Comparison of ENCODE assay signal across 24 cellular contexts in the genomic region with DNA sequence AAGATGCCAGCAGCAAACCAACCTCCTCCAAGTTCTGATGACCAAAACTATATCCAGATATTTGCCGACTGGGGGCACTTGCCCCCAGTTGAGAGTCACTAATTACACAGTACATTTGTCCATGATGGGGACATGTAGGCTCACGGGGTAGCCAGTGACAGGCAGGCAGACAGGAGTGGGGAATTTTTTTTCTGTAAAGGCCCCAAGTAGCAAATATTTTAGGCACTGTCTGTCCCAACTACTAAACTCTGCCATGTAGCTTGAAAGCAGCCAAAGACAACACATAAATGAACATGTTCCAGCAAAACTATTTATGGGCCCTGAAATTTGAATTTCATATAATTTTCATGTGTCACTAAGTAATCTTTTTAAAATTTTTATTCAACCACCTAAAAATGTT.
"Had no signal": no experiment of that assay in that cellular context is flagged by ENCODE, and none has a peak within 500 bp of the region (broad histone marks: within the 10 kb centered on the region; RNA-seq: fewer than 3 reads in every experiment).

No MANE protein-coding gene starts in this region.

- DNase-seq: activated CD4-positive, alpha-beta T cell treated with anti-CD3 and anti-CD28 coated beads for 4 hours; activated CD4-positive, alpha-beta T cell treated with anti-CD3 and anti-CD28 coated beads, Interleukin-2, amount 50 U/mL, for 4 hours; activated CD8-positive, alpha-beta memory T cell treated with anti-CD3 and anti-CD28 coated beads for 24 hours; activated effector memory CD4-positive, alpha-beta T cell treated with Interleukin-2 at 50 U/mL for 16 hours; activated naive CD4-positive, alpha-beta T cell treated with Interleukin-2 at 50 U/mL for 16 hours; adrenal gland; central memory CD4-positive, alpha-beta T cell; dermis blood vessel endothelial cell; effector CD4-positive, alpha-beta T cell; foreskin keratinocyte; mammary epithelial cell; ovary; retina; spleen; stimulated activated naive CD4-positive, alpha-beta T cell; T-helper 9 cell; trophoblast cell had no signal

- H3K4me1 ChIP-seq: adrenal gland, prostate gland, spleen had no signal

- H3K36me3 ChIP-seq: adrenal gland, neutrophil, ovary, prostate gland, spleen had no signal

- H3K27me3 Mint-ChIP-seq: activated naive CD8-positive, alpha-beta T cell had no signal

- H3K4me1 Mint-ChIP-seq: nephron had no signal

- H3K4me3 Mint-ChIP-seq: activated naive CD8-positive, alpha-beta T cell; nephron; T-helper 1 cell treated with Interleukin-12 subunit alpha and Interleukin-12 subunit beta and Interleukin-4 antibody, amounts not matched to agents 30 μg/mL and 1 μg/mL, for 36 hours had no signal

- ATAC-seq: foreskin keratinocyte had no signal

- H3K36me3 Mint-ChIP-seq: activated naive CD8-positive, alpha-beta T cell had no signal

- H3K4me3 ChIP-seq: adrenal gland, ovary, prostate gland, spleen had no signal

- H3K27ac Mint-ChIP-seq: activated naive CD8-positive, alpha-beta T cell; nephron; T-helper 1 cell treated with Interleukin-12 subunit alpha and Interleukin-12 subunit beta and Interleukin-4 antibody, amounts not matched to agents 30 μg/mL and 1 μg/mL, for 36 hours had no signal

- H3K27me3 ChIP-seq: adrenal gland, foreskin keratinocyte, neutrophil, ovary, spleen had no signal

- H3K9me3 Mint-ChIP-seq: nephron; T-helper 1 cell treated with Interleukin-12 subunit alpha and Interleukin-12 subunit beta and Interleukin-4 antibody, amounts not matched to agents 30 μg/mL and 1 μg/mL, for 36 hours had no signal

- H3K27ac ChIP-seq: adrenal gland, epithelial cell of prostate, foreskin keratinocyte, neutrophil, ovary, prostate gland, spleen, VCaP had no signal

- H3K9me3 ChIP-seq: adrenal gland, neutrophil, ovary, prostate gland, spleen had no signal
